Comparison of ENCODE assay signal across 19 cellular contexts in genomic region chr13:30774214-30774730, GRCh38. TPM values are rescaled to one million over a fixed set of nuclear protein-coding genes. Genes with fewer than 3 reads are reported as not detected.
DNase-seq lines count a peak whose midpoint lies in the region; ATAC-seq and TF ChIP-seq lines count a peak whose summit lies in the region.
"Had no signal": no experiment of that assay in that cellular context is flagged by ENCODE, and none has a peak within 500 bp of the region (broad histone marks: within the 10 kb centered on the region; RNA-seq: fewer than 3 reads in every experiment).

No MANE protein-coding gene starts in this region.

- H3K27ac ChIP-seq in CD8-positive, alpha-beta memory T cell (ENCODE audit: low read depth, low read length), result peak overlapping the region; percentile 28
- peak overlapping the region; percentile 32; the same call in 1 of the 2 replicates for H3K27ac ChIP-seq in KMS-11
- no peak overlapping the region for H3K27ac ChIP-seq in naive thymus-derived CD4-positive, alpha-beta T cell (ENCODE audit: low read depth, low read length)
- no peak overlapping the region for H3K27ac ChIP-seq in left ventricle myocardium inferior (replicated peaks)
- H3K27ac ChIP-seq: adrenal gland, foreskin keratinocyte, lower lobe of right lung, psoas muscle had no signal

- peak; percentile 71 for ATAC-seq in naive thymus-derived CD4-positive, alpha-beta T cell
- ATAC-seq: foreskin keratinocyte, lower lobe of right lung, psoas muscle had no signal

- intact Hi-C loops in naive thymus-derived CD4-positive, alpha-beta T cell (cut with micrococcal nuclease), result no loop called here
- intact Hi-C loops in left ventricle myocardium inferior (cut with micrococcal nuclease), result no loop called here

- POLR2A ChIA-PET in CD8-positive, alpha-beta memory T cell (lab: Charles Lee), result interaction anchor here (0.6 kb wide), 1 partner anchor 98 kb away, joined by 3 read pairs; no protein-coding TSS in a partner anchor
- POLR2A ChIA-PET in activated CD4-positive, alpha-beta memory T cell treated with anti-CD3 and anti-CD28 coated beads, Interleukin-2, amount 10 ng/mL, durations not matched to agents 7 days and 5 days (lab: Charles Lee), result interaction anchor here (0.8 to 4.0 kb wide), 10 partner anchors 8 to 400 kb away, joined by 3 to 37 read pairs (median 6); partner anchors contain the start of genes ALOX5AP, HMGB1 and USPL1
- POLR2A ChIA-PET in naive thymus-derived CD4-positive, alpha-beta T cell (lab: Charles Lee), result interaction anchor here (1.0 kb wide), 1 partner anchor 164 kb away, joined by 3 read pairs; no protein-coding TSS in a partner anchor

- no peaks in the 10 kb centered on the region for H3K27me3 ChIP-seq in CD8-positive, alpha-beta memory T cell (ENCODE audit: insufficient read depth, low read length, poor library complexity, severe bottlenecking)
- no peaks in the 10 kb centered on the region for H3K27me3 ChIP-seq in KMS-11 (ENCODE audit: insufficient read depth, low read depth)
- no peaks in the 10 kb centered on the region for H3K27me3 ChIP-seq in naive thymus-derived CD4-positive, alpha-beta T cell (ENCODE audit: control insufficient read depth in 2 of 2, insufficient read depth in 2 of 2, low read length in 2 of 2)
- H3K27me3 ChIP-seq in left ventricle myocardium inferior (ENCODE audit: low read depth), result no peaks in the 10 kb centered on the region
- H3K27me3 ChIP-seq: adrenal gland had no signal

- no peaks in the 10 kb centered on the region for H3K36me3 ChIP-seq in CD8-positive, alpha-beta memory T cell (ENCODE audit: insufficient read depth, low read length)
- H3K36me3 ChIP-seq in KMS-11 (ENCODE audit: insufficient read depth), result no peaks in the 10 kb centered on the region
- no peaks in the 10 kb centered on the region for H3K36me3 ChIP-seq in naive thymus-derived CD4-positive, alpha-beta T cell (ENCODE audit: control insufficient read depth in 2 of 3, insufficient read depth in 3 of 3, low read length in 3 of 3)
- H3K36me3 ChIP-seq in left ventricle myocardium inferior, result no peaks in the 10 kb centered on the region
- H3K36me3 ChIP-seq: adrenal gland, lower lobe of right lung had no signal

- no peaks in the 10 kb centered on the region for H3K9me3 ChIP-seq in CD8-positive, alpha-beta memory T cell (ENCODE audit: low read length)
- H3K9me3 ChIP-seq in naive thymus-derived CD4-positive, alpha-beta T cell (ENCODE audit: control insufficient read depth in 2 of 3, low read length in 3 of 3), result no peaks in the 10 kb centered on the region
- H3K9me3 ChIP-seq in left ventricle myocardium inferior (replicated peaks), result no peaks in the 10 kb centered on the region
- H3K9me3 ChIP-seq: adrenal gland, lower lobe of right lung, psoas muscle had no signal

- TF ChIP-seq CTCF in KMS-11 (conservative IDR thresholded peaks at IDR 0.05; ENCODE audit: low read depth, low read length) (no peak), foreskin fibroblast (IDR thresholded peaks at IDR 0.05; ENCODE audit: low read depth, low read length) (no peak), left ventricle myocardium inferior (IDR thresholded peaks at IDR 0.05; ENCODE audit: borderline replicate concordance) (no peak)

- H3K4me1 ChIP-seq in CD8-positive, alpha-beta memory T cell (ENCODE audit: insufficient read depth, low read length), result peaks cover 24% of the 10 kb centered on the region
- peaks cover 22% of the 10 kb centered on the region for H3K4me1 ChIP-seq in KMS-11 (ENCODE audit: low read depth, poor library complexity, severe bottlenecking)
- peaks cover 12 to 18% of the 10 kb centered on the region in 2 donors for H3K4me1 ChIP-seq in naive thymus-derived CD4-positive, alpha-beta T cell (ENCODE audit: control insufficient read depth in 2 of 2, insufficient read depth in 2 of 2, low read length in 2 of 2)
- H3K4me1 ChIP-seq in left ventricle myocardium inferior, result no peaks in the 10 kb centered on the region
- H3K4me1 ChIP-seq: adrenal gland, foreskin keratinocyte, lower lobe of right lung, psoas muscle had no signal

- H3K79me2 ChIP-seq in KMS-11 (ENCODE audit: insufficient read depth, low read depth), result no peaks in the 10 kb centered on the region

- H2AFZ ChIP-seq in KMS-11 (ENCODE audit: low read depth), result peak overlapping the region; percentile 40; the same call in 1 of the 2 replicates

- peaks cover 32 to 35% (median 34%) of the 10 kb centered on the region in 3 donors for H3K4me1 Mint-ChIP-seq in CD8-positive, alpha-beta memory T cell
- H3K4me1 Mint-ChIP-seq in activated CD4-positive, alpha-beta memory T cell treated with anti-CD3 and anti-CD28 coated beads, Interleukin-2, amount 10 ng/mL, durations not matched to agents 7 days and 5 days, result peaks cover 40% of the 10 kb centered on the region
- H3K4me1 Mint-ChIP-seq in naive thymus-derived CD4-positive, alpha-beta T cell, result peaks cover 8 to 22% (median 16%) of the 10 kb centered on the region in 7 donors

- H3K9ac ChIP-seq in KMS-11, result no peak overlapping the region

- H3K27me3 Mint-ChIP-seq in CD8-positive, alpha-beta memory T cell, result no peaks in the 10 kb centered on the region
- peaks cover 6% of the 10 kb centered on the region for H3K27me3 Mint-ChIP-seq in activated CD4-positive, alpha-beta memory T cell treated with anti-CD3 and anti-CD28 coated beads, Interleukin-2, amount 10 ng/mL, durations not matched to agents 7 days and 5 days
- peaks cover 0 to 6% (median 0%) of the 10 kb centered on the region in 5 donors for H3K27me3 Mint-ChIP-seq in naive thymus-derived CD4-positive, alpha-beta T cell
- H3K27me3 Mint-ChIP-seq: naive B cell had no signal

- H3K27ac Mint-ChIP-seq in CD8-positive, alpha-beta memory T cell, result peak overlapping the region; percentile 87 to 97 (median 94)
- H3K27ac Mint-ChIP-seq in activated CD4-positive, alpha-beta memory T cell treated with anti-CD3 and anti-CD28 coated beads, Interleukin-2, amount 10 ng/mL, durations not matched to agents 7 days and 5 days, result peak overlapping the region; percentile 89
- H3K27ac Mint-ChIP-seq in naive thymus-derived CD4-positive, alpha-beta T cell, result peak overlapping the region in 3 of 9 donors; percentile 11 to 83 (median 16)

- peaks cover 0 to 12% (median 5%) of the 10 kb centered on the region in 3 donors for H3K36me3 Mint-ChIP-seq in CD8-positive, alpha-beta memory T cell
- peaks cover 67% of the 10 kb centered on the region for H3K36me3 Mint-ChIP-seq in activated CD4-positive, alpha-beta memory T cell treated with anti-CD3 and anti-CD28 coated beads, Interleukin-2, amount 10 ng/mL, durations not matched to agents 7 days and 5 days (ENCODE audit: low read depth)
- H3K36me3 Mint-ChIP-seq in naive thymus-derived CD4-positive, alpha-beta T cell, result peaks cover 6 to 44% (median 28%) of the 10 kb centered on the region in 5 donors

- H3K4me3 ChIP-seq in CD8-positive, alpha-beta memory T cell (ENCODE audit: low read length), result peak overlapping the region; percentile 38
- H3K4me3 ChIP-seq in KMS-11 (IDR thresholded peaks at IDR 0.05; ENCODE audit: insufficient read depth, low read depth, low read length), result no peak overlapping the region
- H3K4me3 ChIP-seq in naive thymus-derived CD4-positive, alpha-beta T cell (ENCODE audit: low read length), result peak overlapping the region; percentile 19
- H3K4me3 ChIP-seq in foreskin fibroblast (ENCODE audit: low read depth in 1 of 2, low read length in 2 of 2), result no peak overlapping the region
- H3K4me3 ChIP-seq in left ventricle myocardium inferior, result no peak overlapping the region
- H3K4me3 ChIP-seq: adrenal gland, lower lobe of right lung, psoas muscle had no signal

- no peaks in the 10 kb centered on the region for H4K20me1 ChIP-seq in KMS-11 (ENCODE audit: insufficient read depth)

- peak in 3 of 5 donors; percentile 12 to 63 (median 52) for DNase-seq in CD8-positive, alpha-beta memory T cell
- peak; percentile 54 for DNase-seq in activated CD4-positive, alpha-beta memory T cell treated with anti-CD3 and anti-CD28 coated beads, Interleukin-2, amount 10 ng/mL, durations not matched to agents 7 days and 5 days
- DNase-seq in naive thymus-derived CD4-positive, alpha-beta T cell, result peak in 3 of 9 donors; percentile 3 to 13 (median 4)
- DNase-seq in foreskin fibroblast (no peak), left ventricle myocardium inferior (no peak), NOMO-1 treated with DMSO at 0.1 percent for 48 hours (lab: John Stamatoyannopoulos, UW; ENCODE audit: unreplicated experiment) (no peak)
- no peak for DNase-seq in stimulated activated CD8-positive, alpha-beta memory T cell treated with anti-CD3 and anti-CD28 coated beads, Interleukin-4, amount 100 ng/mL, for 48 hours
- DNase-seq: adrenal gland; cerebellar nuclear complex; DMS79; foreskin keratinocyte; lower lobe of right lung; naive B cell; NCI-H146; NCI-H2227 treated with DMSO at 0.1 percent for 48 hours; NK-92 treated with Interleukin-12 subunit alpha and Interleukin-12 subunit beta, amount 100 ng/mL, for 24 hours; psoas muscle; T1000 had no signal

- peak overlapping the region; percentile 63 for H3K4me2 ChIP-seq in KMS-11

- H3K9me3 Mint-ChIP-seq in CD8-positive, alpha-beta memory T cell, result no peaks in the 10 kb centered on the region
- peaks cover 9% of the 10 kb centered on the region for H3K9me3 Mint-ChIP-seq in activated CD4-positive, alpha-beta memory T cell treated with anti-CD3 and anti-CD28 coated beads, Interleukin-2, amount 10 ng/mL, durations not matched to agents 7 days and 5 days
- peaks cover 0 to 9% (median 0%) of the 10 kb centered on the region in 11 donors for H3K9me3 Mint-ChIP-seq in naive thymus-derived CD4-positive, alpha-beta T cell

- CTCF ChIA-PET in CD8-positive, alpha-beta memory T cell (lab: Charles Lee), result interaction anchor here (1.2 to 1.7 kb wide), 2 partner anchors 14 to 34 kb away, joined by 3 to 4 read pairs; no protein-coding TSS in a partner anchor
- CTCF ChIA-PET in activated CD4-positive, alpha-beta memory T cell treated with anti-CD3 and anti-CD28 coated beads, Interleukin-2, amount 10 ng/mL, durations not matched to agents 7 days and 5 days (lab: Charles Lee), result interaction anchor here (0.7 kb wide), 1 partner anchor 9 kb away, joined by 3 read pairs; no protein-coding TSS in a partner anchor
- CTCF ChIA-PET in naive thymus-derived CD4-positive, alpha-beta T cell (lab: Charles Lee), result no interaction called here

- H3K4me3 Mint-ChIP-seq in CD8-positive, alpha-beta memory T cell, result peak overlapping the region; percentile 57 to 84 (median 72)
- peak overlapping the region; percentile 31 for H3K4me3 Mint-ChIP-seq in activated CD4-positive, alpha-beta memory T cell treated with anti-CD3 and anti-CD28 coated beads, Interleukin-2, amount 10 ng/mL, durations not matched to agents 7 days and 5 days
- H3K4me3 Mint-ChIP-seq in naive thymus-derived CD4-positive, alpha-beta T cell, result peak overlapping the region in 8 of 10 donors; percentile 14 to 59 (median 36)
- H3K4me3 Mint-ChIP-seq: naive B cell had no signal

RNA-seq across cellular contexts. Expression of gene ALOX5AP, which starts 38.9 kb away (rescaled TPM):
- 10 to 100 TPM; 19.1 to 21.7 TPM for total RNA-seq in CD8-positive, alpha-beta memory T cell
- polyA plus RNA-seq in CD8-positive, alpha-beta memory T cell, result 335 TPM
- total RNA-seq in activated CD4-positive, alpha-beta memory T cell treated with anti-CD3 and anti-CD28 coated beads, Interleukin-2, amount 10 ng/mL, durations not matched to agents 7 days and 5 days, result 100 to 1,000 TPM; 230 to 238 TPM
- total RNA-seq in naive thymus-derived CD4-positive, alpha-beta T cell, result 100 to 1,000 TPM in 1 of 5 experiments, 10 to 100 TPM in 4; 22.1 to 110 (median 24.4) TPM
- polyA plus RNA-seq in naive thymus-derived CD4-positive, alpha-beta T cell, result 100 to 1,000 TPM; 190 to 198 TPM
- total RNA-seq in left ventricle myocardium inferior, result 7.2 TPM

Comparison
In these comparisons a context has a peak if more than half of its experiments do, and no peak if none do; other contexts are left out.
1. DNase-seq: peak in CD8-positive, alpha-beta memory T cell (3 of 5) and activated CD4-positive, alpha-beta memory T cell treated with anti-CD3 and anti-CD28 coated beads, Interleukin-2, amount 10 ng/mL, durations not matched to agents 7 days and 5 days (single experiment); none in foreskin fibroblast (0 of 2), left ventricle myocardium inferior (single experiment), stimulated activated CD8-positive, alpha-beta memory T cell treated with anti-CD3 and anti-CD28 coated beads, Interleukin-4, amount 100 ng/mL, for 48 hours (single experiment) and NOMO-1 treated with DMSO at 0.1 percent for 48 hours (single experiment).
2. H3K27ac ChIP-seq: peak in CD8-positive, alpha-beta memory T cell (single experiment) and KMS-11 (single experiment); none in naive thymus-derived CD4-positive, alpha-beta T cell (single experiment) and left ventricle myocardium inferior (single experiment).
3. H3K4me3 ChIP-seq: peak in CD8-positive, alpha-beta memory T cell (single experiment) and naive thymus-derived CD4-positive, alpha-beta T cell (single experiment); none in KMS-11 (single experiment), foreskin fibroblast (0 of 2) and left ventricle myocardium inferior (single experiment).
4. Peak in every context shown above with its lines, with median percentiles within 50 percentile points of each other: H3K4me3 Mint-ChIP-seq.